38 cellular contexts compared by ENCODE assay signal in genomic region chr4:64250488-64250887, GRCh38.
"Had no signal": no experiment of that assay in that cellular context is flagged by ENCODE, and none has a peak within 500 bp of the region (broad histone marks: within the 10 kb centered on the region; RNA-seq: fewer than 3 reads in every experiment).

No MANE protein-coding gene starts in this region.

- H3K27me3 Mint-ChIP-seq: activated B cell treated with CpG ODN at 0.5 μM for 24 hours; activated CD4-positive, alpha-beta memory T cell treated with anti-CD3 and anti-CD28 coated beads for 36 hours; activated CD4-positive, alpha-beta T cell treated with anti-CD3 and anti-CD28 coated beads, Interleukin-2, amount 10 ng/mL, durations not matched to agents 24 days and 14 days; activated CD8-positive, alpha-beta T cell treated with anti-CD3 and anti-CD28 coated beads for 36 hours; activated naive CD8-positive, alpha-beta T cell treated with anti-CD3 and anti-CD28 coated beads for 36 hours; activated T-helper 17 cell treated with anti-CD3 and anti-CD28 coated beads, Interleukin-2, amount 50 U/mL, for 72 hours; central memory CD8-positive, alpha-beta T cell had no signal

- H3K4me3 ChIP-seq: adrenal gland, body of pancreas, cardiac muscle cell had no signal

- H3K27me3 ChIP-seq: adrenal gland, body of pancreas, cardiac muscle cell had no signal

- DNase-seq: activated B cell treated with CpG ODN at 0.5 μM for 24 hours; activated CD4-positive, alpha-beta memory T cell treated with anti-CD3 and anti-CD28 coated beads for 36 hours; activated CD4-positive, alpha-beta T cell treated with anti-CD3 and anti-CD28 coated beads for 4 hours; activated CD4-positive, alpha-beta T cell treated with anti-CD3 and anti-CD28 coated beads, Interleukin-2, amount 10 ng/mL, durations not matched to agents 24 days and 14 days; activated CD4-positive, alpha-beta T cell treated with anti-CD3 and anti-CD28 coated beads, Interleukin-2, amount 50 U/mL, for 1 hour; activated CD4-positive, alpha-beta T cell treated with anti-CD3 and anti-CD28 coated beads, Interleukin-2, amount 50 U/mL, for 4 hours; activated CD4-positive, CD25-positive, alpha-beta regulatory T cell treated with anti-CD3 and anti-CD28 coated beads, Interleukin-2, amount 50 U/mL, for 72 hours; activated CD8-positive, alpha-beta memory T cell treated with anti-CD3 and anti-CD28 coated beads, Interleukin-2, amount 50 U/mL, for 4 hours; activated CD8-positive, alpha-beta T cell treated with anti-CD3 and anti-CD28 coated beads for 36 hours; activated effector memory CD4-positive, alpha-beta T cell treated with anti-CD3 and anti-CD28 coated beads, Interleukin-2, amount 50 U/mL, for 16 hours; activated gamma-delta T cell treated with Interleukin-2 at 50 U/mL for 16 hours; activated naive CD4-positive, alpha-beta T cell; activated naive CD4-positive, alpha-beta T cell treated with anti-CD3 and anti-CD28 coated beads for 36 hours; activated naive CD4-positive, alpha-beta T cell treated with anti-CD3 and anti-CD28 coated beads, Interleukin-2, amount 50 U/mL, for 16 hours; activated naive CD8-positive, alpha-beta T cell treated with anti-CD3 and anti-CD28 coated beads for 36 hours; activated T-cell treated with anti-CD3 and anti-CD28 coated beads for 4 hours; activated T-cell treated with anti-CD3 and anti-CD28 coated beads, Interleukin-2, amount 50 U/mL, for 1 hour; activated T-cell treated with anti-CD3 and anti-CD28 coated beads, Interleukin-2, amount 50 U/mL, for 4 hours; activated T-cell treated with anti-CD3 and anti-CD28 coated beads, Interleukin-2, amount 50 U/mL, for 72 hours; adrenal gland; amniotic stem cell; aorta; body of pancreas; caudate nucleus; T-helper 1 cell; T-helper 2 cell; T-helper 9 cell had no signal

- H3K9me3 ChIP-seq: adrenal gland, body of pancreas had no signal

- H3K27ac ChIP-seq: adrenal gland, body of pancreas, cardiac muscle cell, VCaP had no signal

- H3K36me3 ChIP-seq: adrenal gland, cardiac muscle cell had no signal

- H3K27ac Mint-ChIP-seq: activated B cell treated with CpG ODN at 0.5 μM for 24 hours; activated CD4-positive, alpha-beta memory T cell treated with anti-CD3 and anti-CD28 coated beads for 36 hours; activated CD4-positive, alpha-beta T cell treated with anti-CD3 and anti-CD28 coated beads, Interleukin-2, amount 10 ng/mL, durations not matched to agents 24 days and 14 days; activated CD8-positive, alpha-beta T cell treated with anti-CD3 and anti-CD28 coated beads for 36 hours; activated naive CD4-positive, alpha-beta T cell treated with anti-CD3 and anti-CD28 coated beads for 36 hours; activated naive CD4-positive, alpha-beta T cell treated with anti-CD3 and anti-CD28 coated beads, Interleukin-2, amount 50 U/mL, for 72 hours; activated naive CD8-positive, alpha-beta T cell treated with anti-CD3 and anti-CD28 coated beads for 36 hours; activated T-cell treated with anti-CD3 and anti-CD28 coated beads, Interleukin-2, amount 50 U/mL, for 72 hours; activated T-helper 1 cell treated with anti-CD3 and anti-CD28 coated beads, Interleukin-12 subunit alpha, Interleukin-12 subunit beta, Interleukin-2, Interleukin-4 antibody, amounts not matched to agents 30 ng/mL and 10 ng/mL and 1 ng/mL, durations not matched to agents 14 hours and 24 hours and 36 hours; activated T-helper 17 cell treated with anti-CD3 and anti-CD28 coated beads, Interleukin-2, amount 50 U/mL, for 72 hours; T-helper 1 cell treated with Interleukin-12 subunit alpha and Interleukin-12 subunit beta and Interleukin-4 antibody, amounts not matched to agents 30 μg/mL and 1 μg/mL, for 36 hours; T-helper 2 cell treated with Interferon-gamma antibody and Interleukin-4, amounts not matched to agents 5 μg/mL and 100 μg/mL, for 36 hours had no signal

- H3K36me3 Mint-ChIP-seq: activated CD4-positive, alpha-beta memory T cell treated with anti-CD3 and anti-CD28 coated beads for 36 hours; activated naive CD4-positive, alpha-beta T cell treated with anti-CD3 and anti-CD28 coated beads, Interleukin-2, amount 50 U/mL, for 72 hours; activated naive CD8-positive, alpha-beta T cell treated with anti-CD3 and anti-CD28 coated beads for 36 hours had no signal

- FAIRE-seq: astrocyte, bronchial epithelial cell, TTC549 had no signal

- ATAC-seq: activated CD8-positive, alpha-beta T cell treated with anti-CD3 and anti-CD28 coated beads for 36 hours; activated naive CD4-positive, alpha-beta T cell treated with anti-CD3 and anti-CD28 coated beads, Interleukin-2, amount 50 U/mL, for 72 hours; activated T-cell treated with anti-CD3 and anti-CD28 coated beads, Interleukin-2, amount 50 U/mL, for 4 hours; activated T-cell treated with anti-CD3 and anti-CD28 coated beads, Interleukin-2, amount 50 U/mL, for 72 hours; activated T-helper 17 cell treated with anti-CD3 and anti-CD28 coated beads, Interleukin-2, amount 50 U/mL, for 72 hours; body of pancreas had no signal

- H3K4me1 Mint-ChIP-seq: activated B cell treated with CpG ODN at 0.5 μM for 24 hours; activated CD4-positive, alpha-beta T cell treated with anti-CD3 and anti-CD28 coated beads, Interleukin-2, amount 10 ng/mL, durations not matched to agents 24 days and 14 days; activated naive CD8-positive, alpha-beta T cell treated with anti-CD3 and anti-CD28 coated beads for 36 hours; activated T-helper 17 cell treated with anti-CD3 and anti-CD28 coated beads, Interleukin-2, amount 50 U/mL, for 72 hours; central memory CD8-positive, alpha-beta T cell had no signal

- H3K4me1 ChIP-seq: adrenal gland, body of pancreas had no signal

- H3K4me3 Mint-ChIP-seq: activated B cell treated with CpG ODN at 0.5 μM for 24 hours; activated CD4-positive, alpha-beta memory T cell treated with anti-CD3 and anti-CD28 coated beads for 36 hours; activated CD4-positive, alpha-beta T cell treated with anti-CD3 and anti-CD28 coated beads, Interleukin-2, amount 10 ng/mL, durations not matched to agents 24 days and 14 days; activated CD8-positive, alpha-beta T cell treated with anti-CD3 and anti-CD28 coated beads for 36 hours; activated naive CD4-positive, alpha-beta T cell treated with anti-CD3 and anti-CD28 coated beads for 36 hours; activated naive CD8-positive, alpha-beta T cell treated with anti-CD3 and anti-CD28 coated beads for 36 hours; activated T-cell treated with anti-CD3 and anti-CD28 coated beads, Interleukin-2, amount 50 U/mL, for 4 hours; activated T-cell treated with anti-CD3 and anti-CD28 coated beads, Interleukin-2, amount 50 U/mL, for 72 hours; activated T-helper 1 cell treated with anti-CD3 and anti-CD28 coated beads, Interleukin-12 subunit alpha, Interleukin-12 subunit beta, Interleukin-2, Interleukin-4 antibody, amounts not matched to agents 30 ng/mL and 10 ng/mL and 1 ng/mL, durations not matched to agents 14 hours and 24 hours and 36 hours; activated T-helper 17 cell treated with anti-CD3 and anti-CD28 coated beads, Interleukin-2, amount 50 U/mL, for 72 hours; central memory CD8-positive, alpha-beta T cell; T-helper 1 cell treated with Interleukin-12 subunit alpha and Interleukin-12 subunit beta and Interleukin-4 antibody, amounts not matched to agents 30 μg/mL and 1 μg/mL, for 36 hours; T-helper 2 cell treated with Interferon-gamma antibody and Interleukin-4, amounts not matched to agents 5 μg/mL and 100 μg/mL, for 36 hours had no signal
